ENCODE assay signal across 20 cellular contexts in genomic region chr19:40982594-40983101, GRCh38. TPM values are rescaled to one million over a fixed set of nuclear protein-coding genes. Genes with fewer than 3 reads are reported as not detected.
DNase-seq lines count a peak whose midpoint lies in the region; ATAC-seq and TF ChIP-seq lines count a peak whose summit lies in the region.
"Had no signal": no experiment of that assay in that cellular context is flagged by ENCODE, and none has a peak within 500 bp of the region (broad histone marks: within the 10 kb centered on the region; RNA-seq: fewer than 3 reads in every experiment).

No MANE protein-coding gene starts in this region.

- no peaks in the 10 kb centered on the region for H3K36me3 ChIP-seq in lower lobe of right lung
- no peaks in the 10 kb centered on the region for H3K36me3 ChIP-seq in body of pancreas (replicated peaks in 1 of 2; ENCODE audit: insufficient read depth in 1 of 2, low read depth in 2 of 2)

- H3K36me3 Mint-ChIP-seq in Calu3 (ENCODE audit: insufficient read depth, unreplicated experiment) = no peaks in the 10 kb centered on the region
- H3K36me3 Mint-ChIP-seq: activated naive CD4-positive, alpha-beta T cell treated with anti-CD3 and anti-CD28 coated beads, Interleukin-2, amount 10 ng/mL, durations not matched to agents 7 days and 5 days had no signal

- H3K9me3 ChIP-seq in lower lobe of right lung = no peaks in the 10 kb centered on the region
- H3K9me3 ChIP-seq in body of pancreas = no peaks in the 10 kb centered on the region

- no peak overlapping the region for H3K27ac Mint-ChIP-seq in Calu3 (ENCODE audit: unreplicated experiment)
- H3K27ac Mint-ChIP-seq: activated naive CD4-positive, alpha-beta T cell treated with anti-CD3 and anti-CD28 coated beads, Interleukin-2, amount 10 ng/mL, durations not matched to agents 7 days and 5 days; B cell; stimulated activated memory B cell treated with anti-CD40 and anti-IgM and Interleukin-4, amounts not matched to agents 10 μg/mL and 1 μg/mL and 100 μg/mL, for 72 hours had no signal

- WGBS in body of pancreas, 2 donors = 7 to 9% methylated on average over 3 of the region's 3 CpGs

- TF ChIP-seq CTCF in fibroblast of mammary gland (conservative IDR thresholded peaks at IDR 0.05; ENCODE audit: control insufficient read depth, insufficient read depth, low read depth, low read length) = no peak
- TF ChIP-seq CTCF in lower lobe of right lung (IDR thresholded peaks at IDR 0.05) = no peak
- TF ChIP-seq CTCF in GM10266 (IDR thresholded peaks at IDR 0.05; ENCODE audit: control insufficient read depth, insufficient read depth, low read depth, missing control alignments) = no peak
- no peak for TF ChIP-seq CTCF in body of pancreas (IDR thresholded peaks at IDR 0.05)
- TF ChIP-seq CTCF in Calu3 (IDR thresholded peaks at IDR 0.05; ENCODE audit: unreplicated experiment) = no peak

- H3K4me3 ChIP-seq in fibroblast of mammary gland (ENCODE audit: control insufficient read depth, low read depth, low read length) (no peak overlapping the region), lower lobe of right lung (no peak overlapping the region), body of pancreas (no peak overlapping the region)

- CTCF ChIA-PET in Calu3 (lab: Charles Lee) = interaction anchor here (1.3 kb wide), 1 partner anchor 9 kb away, joined by 4 read pairs; the partner anchor contains the start of gene CYP2B6

- H3K4me1 ChIP-seq in lower lobe of right lung = no peaks in the 10 kb centered on the region
- H3K4me1 ChIP-seq in body of pancreas = peaks cover 5% of the 10 kb centered on the region

- intact Hi-C loops in lower lobe of right lung (cut with DNase I) (no loop called here), body of pancreas (cut with DNase I) (no loop called here), Calu3 (cut with micrococcal nuclease; ENCODE audit: unreplicated experiment) (no loop called here)

- ATAC-seq in lower lobe of right lung (peak; percentile 54 to 66), body of pancreas (no peak)
- ATAC-seq: stimulated activated memory B cell treated with anti-CD40 and anti-IgM and Interleukin-4, amounts not matched to agents 10 μg/mL and 1 μg/mL and 100 μg/mL, for 72 hours had no signal

- no peak for TF ChIP-seq POLR2A in body of pancreas (IDR thresholded peaks at IDR 0.05)

- H3K9me3 Mint-ChIP-seq in Calu3 (ENCODE audit: low read depth, unreplicated experiment) = no peaks in the 10 kb centered on the region
- H3K9me3 Mint-ChIP-seq: activated naive CD4-positive, alpha-beta T cell treated with anti-CD3 and anti-CD28 coated beads, Interleukin-2, amount 10 ng/mL, durations not matched to agents 7 days and 5 days had no signal

- DNase-seq in EH (ENCODE audit: low read depth) (peak; percentile 13), M059J (ENCODE audit: low read depth) (peak; percentile 26), fibroblast of mammary gland (ENCODE audit: low read depth) (peak; percentile 23), lower lobe of right lung (no peak), ureter (ENCODE audit: low spot score) (no peak), GM10266 (ENCODE audit: extremely low spot score) (no peak), body of pancreas (no peak), Calu3 (no peak)
- DNase-seq: activated naive CD4-positive, alpha-beta T cell treated with anti-CD3 and anti-CD28 coated beads, Interleukin-2, amount 10 ng/mL, durations not matched to agents 7 days and 5 days; cerebellar nuclear complex; DMS79; islet precursor cell; NCI-H1092; stimulated activated CD4-positive, alpha-beta T cell treated with anti-CD3 and anti-CD28 coated beads, Interleukin-2, amount 100 ng/mL, for 48 hours had no signal

- H3K27me3 ChIP-seq in lower lobe of right lung (ENCODE audit: low read depth) (peaks cover 8% of the 10 kb centered on the region), body of pancreas (no peaks in the 10 kb centered on the region)

- peaks cover 34% of the 10 kb centered on the region for H3K4me1 Mint-ChIP-seq in Calu3 (ENCODE audit: low read depth, unreplicated experiment)
- H3K4me1 Mint-ChIP-seq: B cell; stimulated activated memory B cell treated with anti-CD40 and anti-IgM and Interleukin-4, amounts not matched to agents 10 μg/mL and 1 μg/mL and 100 μg/mL, for 72 hours had no signal

- BruUV-seq in Calu3 (replicated peaks; lab: Mats Ljungman, UMichigan) = no TSS peak

- no peak overlapping the region for H3K4me3 Mint-ChIP-seq in Calu3 (ENCODE audit: low read depth, unreplicated experiment)
- H3K4me3 Mint-ChIP-seq: activated naive CD4-positive, alpha-beta T cell treated with anti-CD3 and anti-CD28 coated beads, Interleukin-2, amount 10 ng/mL, durations not matched to agents 7 days and 5 days; B cell; stimulated activated memory B cell treated with anti-CD40 and anti-IgM and Interleukin-4, amounts not matched to agents 10 μg/mL and 1 μg/mL and 100 μg/mL, for 72 hours had no signal

- H3K27ac ChIP-seq in lower lobe of right lung (no peak overlapping the region), body of pancreas (no peak overlapping the region)
- H3K27ac ChIP-seq: epithelial cell of prostate had no signal

- no peaks in the 10 kb centered on the region for H3K27me3 Mint-ChIP-seq in Calu3 (ENCODE audit: unreplicated experiment)

RNA-seq across cellular contexts. Expression of gene CYP2B6, which starts 8.4 kb away (rescaled TPM):
- not detected in 2 replicates for total RNA-seq in M059J (2014; rRNA removed; shearing (Covaris generic))
- total RNA-seq in lower lobe of right lung = 1.9 TPM
- not detected for total RNA-seq in ureter
- total RNA-seq in body of pancreas = not detected
- total RNA-seq in Calu3 (2022) = 4.2 and 7.6 TPM in 2 replicates
- total RNA-seq: activated CD8-positive, alpha-beta memory T cell treated with anti-CD3 and anti-CD28 coated beads for 36 hours; B cell; NCI-H460; pulmonary artery endothelial cell had no signal

Comparison
In these comparisons a context has a peak if more than half of its experiments do, and no peak if none do; other contexts are left out.
1. DNase-seq: peak in EH (single experiment), M059J (single experiment) and fibroblast of mammary gland (single experiment); none in lower lobe of right lung (single experiment), ureter (single experiment), GM10266 (single experiment), body of pancreas (0 of 4) and Calu3 (single experiment).